ENCODE assay signal across 1 cellular context in the genomic region with DNA sequence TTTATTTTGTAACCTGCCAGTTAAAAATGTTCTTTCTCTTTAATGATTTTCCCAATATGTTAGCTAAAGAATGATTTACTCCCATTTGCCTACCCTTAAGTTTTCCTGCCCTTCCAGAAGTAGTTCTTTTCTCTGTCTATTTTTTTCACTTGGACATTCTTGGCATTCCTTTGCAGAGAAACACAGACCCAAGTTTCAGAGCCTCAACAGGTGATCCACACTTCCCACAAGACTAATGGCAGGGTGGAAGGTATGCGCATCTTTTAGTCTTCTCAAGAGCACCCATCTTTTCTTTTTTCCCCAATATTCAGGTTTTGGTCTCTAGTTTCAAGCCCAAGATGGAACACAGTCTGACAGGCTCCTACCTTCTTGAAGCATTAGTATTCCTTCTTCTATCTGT.
TF ChIP-seq lines count a peak whose summit lies in the region.

No MANE protein-coding gene starts in this region.

TF ChIP-seq in WTC11, 78 proteins besides CTCF, POLR2A, EP300 and RAD21 (continued from another document):
- TF ChIP-seq, protein P1, sequence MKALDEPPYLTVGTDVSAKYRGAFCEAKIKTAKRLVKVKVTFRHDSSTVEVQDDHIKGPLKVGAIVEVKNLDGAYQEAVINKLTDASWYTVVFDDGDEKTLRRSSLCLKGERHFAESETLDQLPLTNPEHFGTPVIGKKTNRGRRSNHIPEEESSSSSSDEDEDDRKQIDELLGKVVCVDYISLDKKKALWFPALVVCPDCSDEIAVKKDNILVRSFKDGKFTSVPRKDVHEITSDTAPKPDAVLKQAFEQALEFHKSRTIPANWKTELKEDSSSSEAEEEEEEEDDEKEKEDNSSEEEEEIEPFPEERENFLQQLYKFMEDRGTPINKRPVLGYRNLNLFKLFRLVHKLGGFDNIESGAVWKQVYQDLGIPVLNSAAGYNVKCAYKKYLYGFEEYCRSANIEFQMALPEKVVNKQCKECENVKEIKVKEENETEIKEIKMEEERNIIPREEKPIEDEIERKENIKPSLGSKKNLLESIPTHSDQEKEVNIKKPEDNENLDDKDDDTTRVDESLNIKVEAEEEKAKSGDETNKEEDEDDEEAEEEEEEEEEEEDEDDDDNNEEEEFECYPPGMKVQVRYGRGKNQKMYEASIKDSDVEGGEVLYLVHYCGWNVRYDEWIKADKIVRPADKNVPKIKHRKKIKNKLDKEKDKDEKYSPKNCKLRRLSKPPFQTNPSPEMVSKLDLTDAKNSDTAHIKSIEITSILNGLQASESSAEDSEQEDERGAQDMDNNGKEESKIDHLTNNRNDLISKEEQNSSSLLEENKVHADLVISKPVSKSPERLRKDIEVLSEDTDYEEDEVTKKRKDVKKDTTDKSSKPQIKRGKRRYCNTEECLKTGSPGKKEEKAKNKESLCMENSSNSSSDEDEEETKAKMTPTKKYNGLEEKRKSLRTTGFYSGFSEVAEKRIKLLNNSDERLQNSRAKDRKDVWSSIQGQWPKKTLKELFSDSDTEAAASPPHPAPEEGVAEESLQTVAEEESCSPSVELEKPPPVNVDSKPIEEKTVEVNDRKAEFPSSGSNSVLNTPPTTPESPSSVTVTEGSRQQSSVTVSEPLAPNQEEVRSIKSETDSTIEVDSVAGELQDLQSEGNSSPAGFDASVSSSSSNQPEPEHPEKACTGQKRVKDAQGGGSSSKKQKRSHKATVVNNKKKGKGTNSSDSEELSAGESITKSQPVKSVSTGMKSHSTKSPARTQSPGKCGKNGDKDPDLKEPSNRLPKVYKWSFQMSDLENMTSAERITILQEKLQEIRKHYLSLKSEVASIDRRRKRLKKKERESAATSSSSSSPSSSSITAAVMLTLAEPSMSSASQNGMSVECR (CRISPR knock-in tag; IDR thresholded peaks at IDR 0.05; ENCODE audit: borderline replicate concordance): no peak
- TF ChIP-seq, protein P2, sequence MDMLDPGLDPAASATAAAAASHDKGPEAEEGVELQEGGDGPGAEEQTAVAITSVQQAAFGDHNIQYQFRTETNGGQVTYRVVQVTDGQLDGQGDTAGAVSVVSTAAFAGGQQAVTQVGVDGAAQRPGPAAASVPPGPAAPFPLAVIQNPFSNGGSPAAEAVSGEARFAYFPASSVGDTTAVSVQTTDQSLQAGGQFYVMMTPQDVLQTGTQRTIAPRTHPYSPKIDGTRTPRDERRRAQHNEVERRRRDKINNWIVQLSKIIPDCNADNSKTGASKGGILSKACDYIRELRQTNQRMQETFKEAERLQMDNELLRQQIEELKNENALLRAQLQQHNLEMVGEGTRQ (CRISPR knock-in tag; IDR thresholded peaks at IDR 0.05): no peak
- TF ChIP-seq SMAD4 (CRISPR knock-in tag; IDR thresholded peaks at IDR 0.05) (no peak), CBFB (CRISPR knock-in tag; IDR thresholded peaks at IDR 0.05; ENCODE audit: low read depth) (no peak), ZNF263 (CRISPR knock-in tag; IDR thresholded peaks at IDR 0.05; ENCODE audit: low read depth) (no peak), CREM (CRISPR knock-in tag; IDR thresholded peaks at IDR 0.05) (no peak), ESRRA (CRISPR knock-in tag; IDR thresholded peaks at IDR 0.05; ENCODE audit: borderline replicate concordance) (no peak), KAT7 (CRISPR knock-in tag; IDR thresholded peaks at IDR 0.05; ENCODE audit: borderline replicate concordance) (no peak)
- TF ChIP-seq, protein P3, sequence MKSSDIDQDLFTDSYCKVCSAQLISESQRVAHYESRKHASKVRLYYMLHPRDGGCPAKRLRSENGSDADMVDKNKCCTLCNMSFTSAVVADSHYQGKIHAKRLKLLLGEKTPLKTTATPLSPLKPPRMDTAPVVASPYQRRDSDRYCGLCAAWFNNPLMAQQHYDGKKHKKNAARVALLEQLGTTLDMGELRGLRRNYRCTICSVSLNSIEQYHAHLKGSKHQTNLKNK (CRISPR knock-in tag; IDR thresholded peaks at IDR 0.05): no peak
- TF ChIP-seq, protein P4, sequence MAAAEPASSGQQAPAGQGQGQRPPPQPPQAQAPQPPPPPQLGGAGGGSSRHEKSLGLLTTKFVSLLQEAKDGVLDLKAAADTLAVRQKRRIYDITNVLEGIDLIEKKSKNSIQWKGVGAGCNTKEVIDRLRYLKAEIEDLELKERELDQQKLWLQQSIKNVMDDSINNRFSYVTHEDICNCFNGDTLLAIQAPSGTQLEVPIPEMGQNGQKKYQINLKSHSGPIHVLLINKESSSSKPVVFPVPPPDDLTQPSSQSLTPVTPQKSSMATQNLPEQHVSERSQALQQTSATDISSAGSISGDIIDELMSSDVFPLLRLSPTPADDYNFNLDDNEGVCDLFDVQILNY (CRISPR knock-in tag; IDR thresholded peaks at IDR 0.05): no peak
